Comparison of ENCODE assay signal across 8 cellular contexts in genomic region chr4:23889814-23890269, GRCh38. TPM values are rescaled to one million over a fixed set of nuclear protein-coding genes. Genes with fewer than 3 reads are reported as not detected.
A peak's percentile ranks its signal among the peaks of the same experiment; 100 is the strongest.
DNase-seq lines count a peak whose midpoint lies in the region; ATAC-seq and TF ChIP-seq lines count a peak whose summit lies in the region.

Gene PPARGC1A (minus strand): TSS chr4:23890047. CDS start chr4:23889957, 90 bp downstream.

- TF ChIP-seq CTCF in A673 (conservative IDR thresholded peaks at IDR 0.05; ENCODE audit: low read depth, low read length): no peak

- no peaks in the 10 kb centered on the region for H3K4me1 ChIP-seq in A673 (ENCODE audit: insufficient read depth, low read length, poor library complexity, severe bottlenecking)
- H3K4me1 ChIP-seq in stomach smooth muscle (ENCODE audit: control insufficient read depth, insufficient read depth, low read length): peaks cover 13% of the 10 kb centered on the region

- no TSS peak for BruUV-seq in A673 (replicated peaks; lab: Mats Ljungman, UMichigan)

- intact Hi-C loops in A673 (cut with micrococcal nuclease; ENCODE audit: unreplicated experiment): no loop called here

- H3K4me3 ChIP-seq in A673 (ENCODE audit: low read depth, low read length, poor library complexity, severe bottlenecking): peak within 1 kb of the TSS; percentile 0
- peak within 1 kb of the TSS; percentile 83 to 85 for H3K4me3 ChIP-seq in stomach smooth muscle (ENCODE audit: low read length in 2 of 2)

- no peak within 1 kb of the TSS for H3K27ac ChIP-seq in A673 (ENCODE audit: low read depth, low read length, poor library complexity, severe bottlenecking)
- H3K27ac ChIP-seq in layer of hippocampus (ENCODE audit: low read depth, low read length): peak within 1 kb of the TSS; percentile 53
- peak within 1 kb of the TSS; percentile 81 for H3K27ac ChIP-seq in stomach smooth muscle (ENCODE audit: low read length)

- POLR2A ChIA-PET in A673 (lab: Charles Lee; ENCODE audit: low non-redundant PET): no interaction called here

- DNase-seq in A673 (ENCODE audit: low spot score) (peak; percentile 7), NCI-H345 (lab: John Stamatoyannopoulos, UW) (peak; percentile 87), cerebellum (ENCODE audit: low spot score) (peak; percentile 63), GM19240 (ENCODE audit: insufficient read length, low spot score) (no peak)

- CTCF ChIA-PET in A673 (lab: Charles Lee): interaction anchor here (0.6 kb wide), 1 partner anchor 231 kb away, joined by 14 read pairs; no protein-coding TSS in a partner anchor

- H3K36me3 ChIP-seq in A673 (ENCODE audit: insufficient read depth, low read length, poor library complexity, severe bottlenecking): no peaks in the 10 kb centered on the region
- no peaks in the 10 kb centered on the region for H3K36me3 ChIP-seq in stomach smooth muscle (ENCODE audit: control insufficient read depth in 2 of 2, insufficient read depth in 2 of 2, low read length in 2 of 2)

- peak within 1 kb of the TSS; percentile 63 to 81 for H3K9ac ChIP-seq in stomach smooth muscle (ENCODE audit: low read length in 2 of 2)

- H3K9me3 ChIP-seq in A673 (ENCODE audit: low read depth, low read length, poor library complexity, severe bottlenecking): no peaks in the 10 kb centered on the region
- H3K9me3 ChIP-seq in stomach smooth muscle (ENCODE audit: control insufficient read depth in 2 of 2, low read length in 2 of 2): no peaks in the 10 kb centered on the region

- H3K27me3 ChIP-seq in A673 (replicated peaks; ENCODE audit: insufficient read depth, low read depth, low read length, poor library complexity): peaks cover 28% of the 10 kb centered on the region
- H3K27me3 ChIP-seq in layer of hippocampus (ENCODE audit: control insufficient read depth, insufficient read depth, low read length): no peaks in the 10 kb centered on the region
- no peaks in the 10 kb centered on the region for H3K27me3 ChIP-seq in stomach smooth muscle (ENCODE audit: control insufficient read depth in 1 of 2, insufficient read depth in 2 of 2, low read length in 2 of 2)

- ATAC-seq in GM21390 (IDR thresholded peaks at IDR 0.05; ENCODE audit: unreplicated experiment) (peak; percentile 71), GM18502 (IDR thresholded peaks at IDR 0.05; ENCODE audit: poor library complexity, unreplicated experiment) (no peak)

RNA-seq across cellular contexts. Expression of gene PPARGC1A, which starts in this region (rescaled TPM):
- not detected in 2 replicates for total RNA-seq in A673 (2021)
- total RNA-seq in cerebellum: 14.3 TPM

Comparison
In these comparisons a context has a peak if more than half of its experiments do, and no peak if none do; other contexts are left out.
1. RNA of gene PPARGC1A (total RNA-seq): 14.3 TPM in cerebellum (single experiment); not detected in A673; every median in the first group is over 10 times any median in the second.
2. Peak in DNase-seq and H3K4me3 ChIP-seq in A673; RNA of the gene not detected or under 1 TPM.